25 cellular contexts compared by ENCODE assay signal in the genomic region with DNA sequence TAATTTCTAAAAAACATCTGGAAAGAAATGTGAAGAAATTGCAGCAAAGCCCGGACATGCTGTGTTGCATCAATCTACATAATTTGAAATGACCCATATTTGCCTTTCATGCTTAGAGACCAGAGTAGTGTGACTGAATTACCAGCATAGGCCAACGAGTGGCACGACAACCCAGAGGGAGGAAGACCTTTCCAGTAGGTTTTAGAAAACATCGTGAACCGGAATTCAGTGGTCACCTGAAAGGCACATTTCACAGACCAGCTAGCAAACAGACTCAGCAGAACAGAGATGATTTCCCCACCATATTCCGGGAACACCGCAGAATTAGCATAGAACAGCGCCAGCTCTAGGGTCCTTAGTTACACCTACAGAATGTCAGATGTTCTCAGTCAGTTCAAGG.
DNase-seq lines count a peak whose midpoint lies in the region; ATAC-seq and TF ChIP-seq lines count a peak whose summit lies in the region.
"Had no signal": no experiment of that assay in that cellular context is flagged by ENCODE, and none has a peak within 500 bp of the region (broad histone marks: within the 10 kb centered on the region; RNA-seq: fewer than 3 reads in every experiment).

No MANE protein-coding gene starts in this region.

- ATAC-seq in GM21515 (IDR thresholded peaks at IDR 0.05; ENCODE audit: unreplicated experiment) = no peak
- ATAC-seq in GM18868 (IDR thresholded peaks at IDR 0.05; ENCODE audit: unreplicated experiment) = no peak
- no peak for ATAC-seq in GM21381 (IDR thresholded peaks at IDR 0.05; ENCODE audit: unreplicated experiment)
- ATAC-seq: K562, PC-3 had no signal

- peaks cover 56% of the 10 kb centered on the region for H3K27me3 Mint-ChIP-seq in brain
- peaks cover 7% of the 10 kb centered on the region for H3K27me3 Mint-ChIP-seq in glutamatergic neuron (ENCODE audit: unreplicated experiment)
- peaks cover 32% of the 10 kb centered on the region for H3K27me3 Mint-ChIP-seq in neural progenitor cell (ENCODE audit: insufficient read depth, low read depth)

- no peak overlapping the region for H3K4me2 ChIP-seq in neural progenitor cell
- H3K4me2 ChIP-seq: SK-N-SH had no signal

- H4K20me1 ChIP-seq in neural progenitor cell (ENCODE audit: low read depth) = peaks cover 6% of the 10 kb centered on the region

- no peak overlapping the region for H3K27ac ChIP-seq in neural progenitor cell

- H3K4me3 Mint-ChIP-seq in brain (peak overlapping the region; percentile 33 to 80 (median 77)), glutamatergic neuron (ENCODE audit: unreplicated experiment) (peak overlapping the region; percentile 84), neural progenitor cell (peak overlapping the region; percentile 80)

- peaks cover 14% of the 10 kb centered on the region for H3K4me1 Mint-ChIP-seq in brain
- H3K4me1 Mint-ChIP-seq in glutamatergic neuron (ENCODE audit: low read depth, unreplicated experiment) = peaks cover 3% of the 10 kb centered on the region
- peaks cover 11% of the 10 kb centered on the region for H3K4me1 Mint-ChIP-seq in neural progenitor cell

- no peaks in the 10 kb centered on the region for H3K9me3 ChIP-seq in neural progenitor cell (ENCODE audit: low read depth)
- H3K9me3 ChIP-seq: BE2C, SK-N-SH had no signal

- in situ Hi-C loops in G401 (cut with HindIII; ENCODE audit: low sequenced_read_pairs) = no loop called here

- no peak overlapping the region for H3K4me3 ChIP-seq in neural progenitor cell
- H3K4me3 ChIP-seq: K562 had no signal

- no peaks in the 10 kb centered on the region for H3K79me2 ChIP-seq in neural progenitor cell (ENCODE audit: low read depth)

- no peaks in the 10 kb centered on the region for H3K4me1 ChIP-seq in neural progenitor cell
- H3K4me1 ChIP-seq: BE2C had no signal

- peaks cover 72% of the 10 kb centered on the region for H3K27me3 ChIP-seq in neural progenitor cell
- H3K27me3 ChIP-seq: BE2C had no signal

- H3K9me3 Mint-ChIP-seq in brain = peaks cover 0 to 5% (median 3%) of the 10 kb centered on the region in 5 experiments
- peaks cover 2% of the 10 kb centered on the region for H3K9me3 Mint-ChIP-seq in glutamatergic neuron (ENCODE audit: unreplicated experiment)
- H3K9me3 Mint-ChIP-seq in neural progenitor cell = peaks cover 3% of the 10 kb centered on the region

- H2AFZ ChIP-seq in neural progenitor cell (replicated peaks) = no peak overlapping the region

- H3K36me3 Mint-ChIP-seq in brain = no peaks in the 10 kb centered on the region
- no peaks in the 10 kb centered on the region for H3K36me3 Mint-ChIP-seq in glutamatergic neuron (ENCODE audit: unreplicated experiment)
- no peaks in the 10 kb centered on the region for H3K36me3 Mint-ChIP-seq in neural progenitor cell
- H3K36me3 Mint-ChIP-seq: CD14-positive monocyte had no signal

- TF ChIP-seq CTCF in brain (conservative IDR thresholded peaks at IDR 0.05) = no peak
- TF ChIP-seq CTCF in glutamatergic neuron (IDR thresholded peaks at IDR 0.05; ENCODE audit: partially characterized antibody, unreplicated experiment) = no peak
- no peak for TF ChIP-seq CTCF in neural progenitor cell (IDR thresholded peaks at IDR 0.05)

- H3K36me3 ChIP-seq in neural progenitor cell = no peaks in the 10 kb centered on the region
- H3K36me3 ChIP-seq: BE2C had no signal

- H3K9ac ChIP-seq in neural progenitor cell = no peak overlapping the region
- H3K9ac ChIP-seq: SK-N-SH had no signal

- H3K27ac Mint-ChIP-seq in brain = peak overlapping the region in 1 of 5 experiments; percentile 44
- H3K27ac Mint-ChIP-seq in glutamatergic neuron (ENCODE audit: unreplicated experiment) = no peak overlapping the region
- H3K27ac Mint-ChIP-seq in neural progenitor cell = no peak overlapping the region

- peaks cover 4% of the 10 kb centered on the region for H3F3A ChIP-seq in neural progenitor cell (ENCODE audit: low read depth)

- DNase-seq in G401 (ENCODE audit: low spot score) (peak; percentile 88), glutamatergic neuron (no peak), neural progenitor cell (ENCODE audit: low spot score) (no peak)
- DNase-seq in stimulated activated CD4-positive, alpha-beta T cell treated with anti-CD3 and anti-CD28 coated beads, Interleukin-4, amount 100 ng/mL, for 24 hours = no peak
- DNase-seq: 8988T; ACHN; BE2C; Calu3; DND-41; Kasumi-1; NCI-H1092 treated with DMSO at 0.1 percent for 48 hours; NCI-H1436; NCI-H187 treated with DMSO at 0.1 percent for 48 hours; NCI-H2171 treated with DMSO at 0.1 percent for 48 hours; NCI-H524; NCI-H774; NK-92 treated with Interleukin-12 subunit alpha and Interleukin-12 subunit beta, amount 100 ng/mL, for 24 hours; PC-3; SK-N-SH had no signal
